In genomic region chr3:147483145-147483544, GRCh38 we compare ENCODE assay signal across 34 cellular contexts.
"Had no signal": no experiment of that assay in that cellular context is flagged by ENCODE, and none has a peak within 500 bp of the region (broad histone marks: within the 10 kb centered on the region; RNA-seq: fewer than 3 reads in every experiment).

No MANE protein-coding gene starts in this region.

- H3K36me3 ChIP-seq: MG63 had no signal

- DNase-seq: Karpas-422, Kasumi-1, KBM-7, KG1, MG63, MM.1S, MV-4-11, NCI-H1048, NCI-H1092, NCI-H1092 treated with DMSO at 0.1 percent for 48 hours, NCI-H1105, NCI-H1105 treated with DMSO at 0.1 percent for 48 hours, NCI-H1417, NCI-H1417 treated with DMSO at 0.1 percent for 48 hours, NCI-H1436, NCI-H1436 treated with DMSO at 0.1 percent for 48 hours, NCI-H1694, NCI-H1694 treated with DMSO at 0.1 percent for 48 hours, NCI-H187, NCI-H187 treated with DMSO at 0.1 percent for 48 hours, NCI-H1930, NCI-H2029, NCI-H2029 treated with DMSO at 0.1 percent for 48 hours, NCI-H2081, NCI-H2081 treated with DMSO at 0.1 percent for 48 hours, NCI-H2107, NCI-H2171, NCI-H2171 treated with DMSO at 0.1 percent for 48 hours, NCI-H2227 treated with DMSO at 0.1 percent for 48 hours, NCI-H226, NCI-H345, NCI-H446, NCI-H446 treated with DMSO at 0.1 percent for 48 hours had no signal

- H3K4me3 ChIP-seq: MG63 had no signal

- H3K9me3 ChIP-seq: MG63 had no signal

- H3K9ac ChIP-seq: KMS-11 had no signal

- H3K27me3 ChIP-seq: MG63 had no signal

- H3K4me2 ChIP-seq: KMS-11 had no signal

- H3K27ac ChIP-seq: KMS-11 had no signal
